ENCODE assay signal across 21 cellular contexts in the genomic region with DNA sequence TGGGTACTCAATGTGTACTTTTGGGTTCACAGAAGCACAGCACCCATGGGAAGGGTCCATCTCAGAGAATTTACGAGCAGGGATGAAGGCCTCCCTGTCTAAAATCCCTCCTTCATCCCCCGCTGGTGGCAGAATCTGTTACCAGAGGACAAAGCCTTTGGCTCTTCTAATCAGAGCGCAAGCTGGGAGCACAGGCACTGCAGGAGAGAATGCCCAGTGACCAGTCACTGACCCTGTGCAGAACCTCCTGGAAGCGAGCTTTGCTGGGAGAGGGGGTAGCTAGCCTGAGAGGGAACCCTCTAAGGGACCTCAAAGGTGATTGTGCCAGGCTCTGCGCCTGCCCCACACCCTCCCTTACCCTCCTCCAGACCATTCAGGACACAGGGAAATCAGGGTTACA. TPM values are rescaled to one million over a fixed set of nuclear protein-coding genes. Genes with fewer than 3 reads are reported as not detected.
DNase-seq lines count a peak whose midpoint lies in the region; ATAC-seq and TF ChIP-seq lines count a peak whose summit lies in the region.
"Had no signal": no experiment of that assay in that cellular context is flagged by ENCODE, and none has a peak within 500 bp of the region (broad histone marks: within the 10 kb centered on the region; RNA-seq: fewer than 3 reads in every experiment).

No MANE protein-coding gene starts in this region.

- no peaks in the 10 kb centered on the region for H3K27me3 ChIP-seq in layer of hippocampus (ENCODE audit: control insufficient read depth, insufficient read depth, low read length)
- peaks cover 9% of the 10 kb centered on the region for H3K27me3 ChIP-seq in osteoblast (ENCODE audit: insufficient read depth, low read length)
- peaks cover 4% of the 10 kb centered on the region for H3K27me3 ChIP-seq in adrenal gland

- POLR2A ChIA-PET in WTC11 (lab: Charles Lee) = interaction anchor here (2.2 to 2.6 kb wide), 2 partner anchors 51 to 54 kb away, joined by 8 to 14 read pairs; a partner anchor contains a TSS

- H3K27ac ChIP-seq in layer of hippocampus (ENCODE audit: low read depth, low read length) = peak overlapping the region; percentile 85
- H3K27ac ChIP-seq in osteoblast (ENCODE audit: low read depth, low read length) = no peak overlapping the region
- peak overlapping the region in 1 of 5 donors; percentile 12 for H3K27ac ChIP-seq in adrenal gland
- H3K27ac ChIP-seq: C4-2B, epithelial cell of prostate had no signal

- no peak for TF ChIP-seq CTCF in WTC11 (IDR thresholded peaks at IDR 0.05)
- TF ChIP-seq CTCF in osteoblast (IDR thresholded peaks at IDR 0.05; ENCODE audit: extremely low read depth, low read depth, low read length) = no peak
- no peak for TF ChIP-seq CTCF in progenitor cell of endocrine pancreas (IDR thresholded peaks at IDR 0.05; ENCODE audit: unreplicated experiment)
- no peak for TF ChIP-seq CTCF in adrenal gland (IDR thresholded peaks at IDR 0.05)

- H3K36me3 Mint-ChIP-seq in WTC11 (peaks cover 5% of the 10 kb centered on the region; the same call in 1 of the 2 replicates), progenitor cell of endocrine pancreas (ENCODE audit: insufficient read depth) (no peaks in the 10 kb centered on the region)

- H3K4me1 ChIP-seq in osteoblast (ENCODE audit: insufficient read depth, low read length) (peaks cover 7% of the 10 kb centered on the region), adrenal gland (replicated peaks in 1 of 2) (peaks cover 6 to 8% of the 10 kb centered on the region in 2 donors)

- intact Hi-C loops in adrenal gland (cut with DNase I) = loop anchor here (5.0 to 10.0 kb wide), 2 partner anchors 75 to 88 kb away; no protein-coding TSS in a partner anchor

- no peak for ATAC-seq in WTC11

- DNase-seq in ELF-1 (ENCODE audit: low read depth, low spot score) (peak; percentile 6), WTC11 (ENCODE audit: low spot score) (no peak), osteoblast (ENCODE audit: insufficient read length, low spot score, missing footprints) (peak; percentile 47), anterior cingulate cortex (lab: John Stamatoyannopoulos, UW) (no peak), progenitor cell of endocrine pancreas (ENCODE audit: low spot score, unreplicated experiment) (no peak), occipital lobe (lab: John Stamatoyannopoulos, UW) (no peak), adrenal gland (no peak)
- DNase-seq: activated CD4-positive, alpha-beta T cell treated with anti-CD3 and anti-CD28 coated beads for 1 hour; activated T-cell treated with anti-CD3 and anti-CD28 coated beads, Interleukin-2, amount 50 U/mL, for 1 hour; HCEC 1CT; Karpas-422; NCI-H187 treated with DMSO at 0.1 percent for 48 hours; NCI-H345; NCI-H82; Right ventricle myocardium superior; substantia nigra had no signal

- no peak for TF ChIP-seq POLR2A in adrenal gland (IDR thresholded peaks at IDR 0.05)

- CTCF ChIA-PET in WTC11 (lab: Charles Lee) = interaction anchor here (1.2 kb wide), 1 partner anchor 11 kb away, joined by 3 read pairs; no protein-coding TSS in a partner anchor

- peaks cover 9% of the 10 kb centered on the region for H4K20me1 ChIP-seq in osteoblast (ENCODE audit: insufficient read depth, low read length)

- H3K27me3 Mint-ChIP-seq in WTC11 (ENCODE audit: low read depth) (peaks cover 61% of the 10 kb centered on the region), progenitor cell of endocrine pancreas (peaks cover 60% of the 10 kb centered on the region)

- H3K4me3 ChIP-seq in osteoblast (ENCODE audit: insufficient read depth, low read length) (no peak overlapping the region), adrenal gland (no peak overlapping the region)

- no peaks in the 10 kb centered on the region for H3K9me3 ChIP-seq in osteoblast (ENCODE audit: low read depth, low read length)
- H3K9me3 ChIP-seq in adrenal gland (replicated peaks in 1 of 3) = no peaks in the 10 kb centered on the region

- H3K9me3 Mint-ChIP-seq in WTC11 (no peaks in the 10 kb centered on the region), progenitor cell of endocrine pancreas (ENCODE audit: low read depth) (no peaks in the 10 kb centered on the region)

- H3K4me3 Mint-ChIP-seq in WTC11 (peak overlapping the region; percentile 78; the same call in 1 of the 2 replicates), progenitor cell of endocrine pancreas (ENCODE audit: low read depth) (no peak overlapping the region)

- no peaks in the 10 kb centered on the region for H3K79me2 ChIP-seq in osteoblast (ENCODE audit: insufficient read depth, low read length)

- no peak overlapping the region for H3K4me2 ChIP-seq in osteoblast (ENCODE audit: insufficient read depth, low read length)

- WGBS in adrenal gland, 4 donors = 70 to 82% (median 77%) methylated on average over 3 to 5 of the region's 5 CpGs

- no peak overlapping the region for H3K27ac Mint-ChIP-seq in WTC11
- no peak overlapping the region for H3K27ac Mint-ChIP-seq in progenitor cell of endocrine pancreas

- no peak overlapping the region for H2AFZ ChIP-seq in osteoblast (ENCODE audit: low read length)

- H3K36me3 ChIP-seq in osteoblast (ENCODE audit: insufficient read depth, low read length) (no peaks in the 10 kb centered on the region), adrenal gland (replicated peaks in 1 of 2) (no peaks in the 10 kb centered on the region)

- H3K4me1 Mint-ChIP-seq in WTC11 = peaks cover 61% of the 10 kb centered on the region
- peaks cover 24% of the 10 kb centered on the region for H3K4me1 Mint-ChIP-seq in progenitor cell of endocrine pancreas (ENCODE audit: low read depth)

TF ChIP-seq in WTC11, 78 proteins besides CTCF, POLR2A, EP300 and RAD21 (continues in another document):
- TF ChIP-seq, protein P1, sequence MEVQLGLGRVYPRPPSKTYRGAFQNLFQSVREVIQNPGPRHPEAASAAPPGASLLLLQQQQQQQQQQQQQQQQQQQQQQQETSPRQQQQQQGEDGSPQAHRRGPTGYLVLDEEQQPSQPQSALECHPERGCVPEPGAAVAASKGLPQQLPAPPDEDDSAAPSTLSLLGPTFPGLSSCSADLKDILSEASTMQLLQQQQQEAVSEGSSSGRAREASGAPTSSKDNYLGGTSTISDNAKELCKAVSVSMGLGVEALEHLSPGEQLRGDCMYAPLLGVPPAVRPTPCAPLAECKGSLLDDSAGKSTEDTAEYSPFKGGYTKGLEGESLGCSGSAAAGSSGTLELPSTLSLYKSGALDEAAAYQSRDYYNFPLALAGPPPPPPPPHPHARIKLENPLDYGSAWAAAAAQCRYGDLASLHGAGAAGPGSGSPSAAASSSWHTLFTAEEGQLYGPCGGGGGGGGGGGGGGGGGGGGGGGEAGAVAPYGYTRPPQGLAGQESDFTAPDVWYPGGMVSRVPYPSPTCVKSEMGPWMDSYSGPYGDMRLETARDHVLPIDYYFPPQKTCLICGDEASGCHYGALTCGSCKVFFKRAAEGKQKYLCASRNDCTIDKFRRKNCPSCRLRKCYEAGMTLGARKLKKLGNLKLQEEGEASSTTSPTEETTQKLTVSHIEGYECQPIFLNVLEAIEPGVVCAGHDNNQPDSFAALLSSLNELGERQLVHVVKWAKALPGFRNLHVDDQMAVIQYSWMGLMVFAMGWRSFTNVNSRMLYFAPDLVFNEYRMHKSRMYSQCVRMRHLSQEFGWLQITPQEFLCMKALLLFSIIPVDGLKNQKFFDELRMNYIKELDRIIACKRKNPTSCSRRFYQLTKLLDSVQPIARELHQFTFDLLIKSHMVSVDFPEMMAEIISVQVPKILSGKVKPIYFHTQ (CRISPR knock-in tag; IDR thresholded peaks at IDR 0.05) = no peak
- TF ChIP-seq IRF2 (CRISPR knock-in tag; IDR thresholded peaks at IDR 0.05; ENCODE audit: borderline replicate concordance, low read depth) = no peak

RNA-seq across cellular contexts. Expression of a gene that starts 1.4 kb away (rescaled TPM):
- total RNA-seq in WTC11 (2021) (7.3 to 9.3 TPM (median 8.2 TPM) in 3 replicates), osteoblast (1.4 and 5.0 TPM in 2 replicates), progenitor cell of endocrine pancreas (5.5 and 6.3 TPM in 2 replicates), occipital lobe (61.3 TPM), adrenal gland (10 to 100 TPM in 1 of 8 donors, 1 to 10 TPM in 7; 1.1 to 11.9 (median 4.4) TPM)
- polyA plus RNA-seq in adrenal gland = 10 to 100 TPM in 2 of 3 donors, 1 to 10 TPM in 1; 5.3 to 42.6 (median 13.7) TPM

RNA-seq across cellular contexts. Expression of a gene that starts 8.0 kb away (rescaled TPM):
- total RNA-seq in WTC11 (2021) (49.9 to 55.7 TPM (median 50.7 TPM) in 3 replicates), osteoblast (108 and 130 TPM in 2 replicates), progenitor cell of endocrine pancreas (30.6 TPM in 2 replicates), occipital lobe (11.2 TPM), adrenal gland (10 to 100 TPM in 7 of 8 donors, 1 to 10 TPM in 1; 8.5 to 23.6 (median 15.8) TPM)
- 10 to 100 TPM in 2 of 3 donors, 1 to 10 TPM in 1; 3.7 to 58.1 (median 51.0) TPM for polyA plus RNA-seq in adrenal gland

RNA-seq across cellular contexts. Expression of a gene that starts 20.6 kb away (rescaled TPM):
- total RNA-seq in WTC11 (2021) (14.0 to 16.5 TPM (median 14.3 TPM) in 3 replicates), osteoblast (1.4 and 2.7 TPM in 2 replicates), progenitor cell of endocrine pancreas (5.6 and 7.0 TPM in 2 replicates), occipital lobe (0.94 TPM), adrenal gland (1 to 10 TPM in 5 of 8 donors, under 1 TPM in 2, not detected in 1; 0.70 to 2.6 (median 1.7) TPM)
- 10 to 100 TPM in 2 of 3 donors, 1 to 10 TPM in 1; 1.0 to 22.4 (median 11.6) TPM for polyA plus RNA-seq in adrenal gland

RNA-seq across cellular contexts. Expression of a gene that starts 30.8 kb away (rescaled TPM):
- total RNA-seq in WTC11 (2021) (2.5 to 3.3 TPM (median 2.7 TPM) in 3 replicates), osteoblast (10.9 and 15.0 TPM in 2 replicates), progenitor cell of endocrine pancreas (1.5 and 2.1 TPM in 2 replicates), occipital lobe (2.3 TPM), adrenal gland (10 to 100 TPM; 18.4 to 52.8 (median 30.9) TPM)
- 10 to 100 TPM in 1 of 3 donors, 1 to 10 TPM in 2; 8.1 to 12.9 (median 9.1) TPM for polyA plus RNA-seq in adrenal gland
- total RNA-seq: dermis microvascular lymphatic vessel endothelial cell, lung microvascular endothelial cell had no signal

RNA-seq across cellular contexts. Expression of a gene that starts 30.9 kb away (rescaled TPM):
- 47.1 to 61.8 TPM (median 49.1 TPM) in 3 replicates for total RNA-seq in WTC11 (2021)
- total RNA-seq in osteoblast = 4.0 and 5.0 TPM in 2 replicates
- total RNA-seq in progenitor cell of endocrine pancreas = 36.1 and 40.6 TPM in 2 replicates
- 3.9 TPM for total RNA-seq in occipital lobe
- total RNA-seq in adrenal gland = 1 to 10 TPM in 7 of 8 donors, not detected in 1; 2.6 to 4.3 (median 3.3) TPM
- 1 to 10 TPM; 3.5 to 5.5 (median 5.3) TPM for polyA plus RNA-seq in adrenal gland

Comparison
In these comparisons a context has a peak if more than half of its experiments do, and no peak if none do; other contexts are left out.
1. DNase-seq: peak in ELF-1 (single experiment) and osteoblast (single experiment); none in WTC11 (single experiment), anterior cingulate cortex (0 of 58), progenitor cell of endocrine pancreas (single experiment), occipital lobe (single experiment) and adrenal gland (0 of 7).